In genomic region chr2:3758906-3759305, GRCh38 we compare ENCODE assay signal across 11 cellular contexts. TPM values are rescaled to one million over a fixed set of nuclear protein-coding genes. Genes with fewer than 3 reads are reported as not detected.
"Had no signal": no experiment of that assay in that cellular context is flagged by ENCODE, and none has a peak within 500 bp of the region (broad histone marks: within the 10 kb centered on the region; RNA-seq: fewer than 3 reads in every experiment).

No MANE protein-coding gene starts in this region.

- H3K9me3 ChIP-seq: HAP-1 had no signal

- H3K36me3 ChIP-seq: HAP-1 had no signal

- DNase-seq: GOT3, H7, HFFc6 had no signal

- ATAC-seq: HCT116, HepG2, K562 had no signal

- FAIRE-seq: HepG2, K562 had no signal

- H3K4me2 ChIP-seq: KMS-11 had no signal

- H3K4me1 ChIP-seq: HAP-1 had no signal

- H2AFZ ChIP-seq: GM23248 had no signal

- H3K27ac Mint-ChIP-seq: HFFc6 had no signal

- H3K4me3 Mint-ChIP-seq: HFFc6 had no signal

- H3K4me3 ChIP-seq: GM23248, HAP-1, K562 had no signal

- H3K27ac ChIP-seq: GM23248, KMS-11 had no signal

- H3K9ac ChIP-seq: GM23248, KMS-11 had no signal

RNA-seq across cellular contexts. Expression of gene DCDC2C, which starts 55.5 kb away (rescaled TPM):
- total RNA-seq: GM23248, H4, H7, HepG2, HFFc6, HT-29, K562 had no signal
- polyA plus RNA-seq: GM23248, HepG2, K562 had no signal
